In the genomic region with DNA sequence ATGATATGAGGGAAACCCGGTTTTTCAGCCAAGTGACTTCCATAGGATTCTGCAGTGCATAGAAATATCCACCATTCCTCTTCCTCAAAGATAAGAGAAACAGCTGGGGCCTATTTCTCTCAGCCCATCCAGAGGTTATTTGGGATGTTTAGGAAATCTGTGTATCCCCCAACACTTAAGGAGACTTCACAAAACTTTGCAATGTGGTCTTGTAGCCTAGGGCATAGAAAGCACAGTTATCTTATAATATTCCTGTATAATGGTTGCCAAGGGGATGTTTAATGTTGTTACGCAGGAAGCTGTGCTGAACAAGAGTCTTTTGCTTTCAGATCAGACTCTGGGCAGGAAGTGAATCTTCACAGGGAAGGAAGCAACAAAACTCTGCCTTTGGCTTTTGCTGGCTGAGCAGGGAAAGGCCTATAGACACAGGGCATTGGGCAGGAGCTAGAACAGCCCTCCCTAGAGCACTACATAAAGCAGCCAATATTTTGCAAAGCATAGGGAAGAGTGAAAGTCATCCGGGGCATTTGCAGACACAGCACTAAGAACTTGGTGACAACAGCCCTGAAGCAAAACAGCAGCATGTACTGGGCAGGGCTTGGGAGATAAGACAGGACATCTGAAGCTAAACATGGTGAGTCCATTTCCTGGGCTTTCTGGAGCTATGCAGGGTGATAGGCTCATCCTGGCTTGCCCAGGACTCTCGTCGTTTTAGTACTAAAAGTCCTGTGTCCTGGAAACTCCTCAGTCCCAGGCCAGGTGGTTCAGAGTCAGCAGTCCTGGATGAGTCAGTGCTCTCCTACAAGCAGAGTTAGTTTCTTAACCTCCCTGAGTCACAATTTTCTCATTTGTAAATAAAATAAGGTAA, we compare ENCODE assay signal across 9 cellular contexts. TPM values are rescaled to one million over a fixed set of nuclear protein-coding genes. Genes with fewer than 3 reads are reported as not detected.
A peak's percentile ranks its signal among the peaks of the same experiment; 100 is the strongest.
DNase-seq lines count a peak whose midpoint lies in the region; ATAC-seq lines count a peak whose summit lies in the region.
"Had no signal": no experiment of that assay in that cellular context is flagged by ENCODE, and none has a peak within 500 bp of the region (broad histone marks: within the 10 kb centered on the region; RNA-seq: fewer than 3 reads in every experiment).

No MANE protein-coding gene starts in this region.

- H3K9me3 Mint-ChIP-seq in activated naive CD8-positive, alpha-beta T cell treated with anti-CD3 and anti-CD28 coated beads, Interleukin-2, amount 50 U/mL, for 24 hours, result peaks cover 9% of the 10 kb centered on the region

- peaks cover 4% of the 10 kb centered on the region for H3K27me3 Mint-ChIP-seq in activated naive CD8-positive, alpha-beta T cell treated with anti-CD3 and anti-CD28 coated beads, Interleukin-2, amount 50 U/mL, for 24 hours

- H3K27ac Mint-ChIP-seq in activated naive CD8-positive, alpha-beta T cell treated with anti-CD3 and anti-CD28 coated beads, Interleukin-2, amount 50 U/mL, for 24 hours, result peak overlapping the region; percentile 76

- peaks cover 25% of the 10 kb centered on the region for H3K4me1 Mint-ChIP-seq in activated naive CD8-positive, alpha-beta T cell treated with anti-CD3 and anti-CD28 coated beads, Interleukin-2, amount 50 U/mL, for 24 hours

- H3K36me3 Mint-ChIP-seq in activated naive CD8-positive, alpha-beta T cell treated with anti-CD3 and anti-CD28 coated beads, Interleukin-2, amount 50 U/mL, for 24 hours (ENCODE audit: low read depth), result peaks cover 3% of the 10 kb centered on the region

- ATAC-seq in activated naive CD8-positive, alpha-beta T cell treated with anti-CD3 and anti-CD28 coated beads, Interleukin-2, amount 50 U/mL, for 24 hours, result peak; percentile 76
- ATAC-seq in stimulated activated naive CD8-positive, alpha-beta T cell treated with anti-CD3 and anti-CD28 coated beads, Interleukin-15, Interleukin-2, amounts not matched to agents 100 U/mL and 50 U/mL, for 24 hours, result peak; percentile 70
- ATAC-seq in HG03175 (IDR thresholded peaks at IDR 0.05; ENCODE audit: unreplicated experiment) (no peak), GM21381 (IDR thresholded peaks at IDR 0.05; ENCODE audit: unreplicated experiment) (no peak), HG03521 (IDR thresholded peaks at IDR 0.05; ENCODE audit: unreplicated experiment) (no peak)

- H3K4me3 Mint-ChIP-seq in activated naive CD8-positive, alpha-beta T cell treated with anti-CD3 and anti-CD28 coated beads, Interleukin-2, amount 50 U/mL, for 24 hours, result peak overlapping the region; percentile 79

- DNase-seq in ELR (ENCODE audit: low read depth) (peak; percentile 91), NCI-H460 (ENCODE audit: extremely low read depth, low read depth) (peak; percentile 52), islet precursor cell (peak; percentile 93)
- peak; percentile 10 for DNase-seq in activated naive CD8-positive, alpha-beta T cell treated with anti-CD3 and anti-CD28 coated beads, Interleukin-2, amount 50 U/mL, for 24 hours
- no peak for DNase-seq in stimulated activated naive CD8-positive, alpha-beta T cell treated with anti-CD3 and anti-CD28 coated beads, Interleukin-15, Interleukin-2, amounts not matched to agents 100 U/mL and 50 U/mL, for 24 hours

RNA-seq across cellular contexts. Expression of gene BEAN1, which starts 18.7 kb away (rescaled TPM):
- total RNA-seq in NCI-H460 (2014; rRNA removed; shearing (Covaris generic)), result 0.42 and 0.46 TPM in 2 replicates
- polyA plus RNA-seq in NCI-H460 (2014; cell fraction: nucleus; rRNA removed), result 0.30 TPM in 1 of 2 replicates, not detected in the other
- total RNA-seq: T-helper 2 cell treated with Interferon-gamma antibody and Interleukin-4, amounts not matched to agents 100 ng/mL and 5 ng/mL, for 36 hours had no signal

RNA-seq across cellular contexts. Expression of gene CDH5, which starts 41.9 kb away (rescaled TPM):
- not detected in 2 replicates for total RNA-seq in NCI-H460 (2014; rRNA removed; shearing (Covaris generic))
- not detected in 2 replicates for polyA plus RNA-seq in NCI-H460 (2014; cell fraction: nucleus; rRNA removed)
- total RNA-seq: T-helper 2 cell treated with Interferon-gamma antibody and Interleukin-4, amounts not matched to agents 100 ng/mL and 5 ng/mL, for 36 hours had no signal

Comparison
In these comparisons a context has a peak if more than half of its experiments do, and no peak if none do; other contexts are left out.
1. ATAC-seq: peak in activated naive CD8-positive, alpha-beta T cell treated with anti-CD3 and anti-CD28 coated beads, Interleukin-2, amount 50 U/mL, for 24 hours (single experiment) and stimulated activated naive CD8-positive, alpha-beta T cell treated with anti-CD3 and anti-CD28 coated beads, Interleukin-15, Interleukin-2, amounts not matched to agents 100 U/mL and 50 U/mL, for 24 hours (single experiment); none in HG03175 (single experiment), GM21381 (single experiment) and HG03521 (single experiment).